Comparison of ENCODE assay signal across 18 cellular contexts in genomic region chr14:86243158-86243557, GRCh38.
DNase-seq lines count a peak whose midpoint lies in the region; ATAC-seq and TF ChIP-seq lines count a peak whose summit lies in the region.
"Had no signal": no experiment of that assay in that cellular context is flagged by ENCODE, and none has a peak within 500 bp of the region (broad histone marks: within the 10 kb centered on the region; RNA-seq: fewer than 3 reads in every experiment).

No MANE protein-coding gene starts in this region.

- H3K4me1 ChIP-seq in testis: no peaks in the 10 kb centered on the region
- H3K4me1 ChIP-seq: uterus had no signal

- no peak for TF ChIP-seq CTCF in testis (IDR thresholded peaks at IDR 0.05)

- peak; percentile 61 for DNase-seq in SIG-M5 treated with dmso at 0.1 percent for 504 hours (lab: John Stamatoyannopoulos, UW; ENCODE audit: unreplicated experiment)
- no peak for DNase-seq in NCI-H2107 (lab: John Stamatoyannopoulos, UW)
- no peak for DNase-seq in effector CD8-positive, alpha-beta T cell (lab: John Stamatoyannopoulos, UW)
- no peak for DNase-seq in NCI-H226
- no peak for DNase-seq in testis
- DNase-seq: activated CD4-positive, alpha-beta T cell treated with anti-CD3 and anti-CD28 coated beads, Interleukin-2, amount 10 ng/mL, durations not matched to agents 24 days and 14 days; activated naive CD8-positive, alpha-beta T cell treated with anti-CD3 and anti-CD28 coated beads, Interleukin-2, amount 10 ng/mL, durations not matched to agents 7 days and 5 days; activated T-cell treated with anti-CD3 and anti-CD28 coated beads, Interleukin-2, amount 50 U/mL, for 48 hours; caudate nucleus; hypothalamus; NCI-H2029 treated with DMSO at 0.1 percent for 48 hours; NCI-H774; T1000; uterus had no signal

- ATAC-seq in GM18868 (IDR thresholded peaks at IDR 0.05; ENCODE audit: unreplicated experiment) (peak; percentile 99), HG02798 (IDR thresholded peaks at IDR 0.05; ENCODE audit: poor library complexity, unreplicated experiment) (peak; percentile 38), HG03469 (IDR thresholded peaks at IDR 0.05; ENCODE audit: unreplicated experiment) (peak; percentile 95)

- intact Hi-C loops in testis (cut with DNase I; ENCODE audit: low total_unique reads): no loop called here

- no peaks in the 10 kb centered on the region for H3K27me3 ChIP-seq in testis
- H3K27me3 ChIP-seq: uterus had no signal

- H3K27ac ChIP-seq in testis: no peak overlapping the region
- H3K27ac ChIP-seq: uterus had no signal

- no peak overlapping the region for H3K4me3 ChIP-seq in testis
- H3K4me3 ChIP-seq: smooth muscle cell, uterus had no signal

- H3K9me3 ChIP-seq in testis: no peaks in the 10 kb centered on the region
- H3K9me3 ChIP-seq: uterus had no signal

- no peaks in the 10 kb centered on the region for H3K36me3 ChIP-seq in testis (ENCODE audit: low read depth, missing control alignments)
- H3K36me3 ChIP-seq: uterus had no signal

- no peak for TF ChIP-seq POLR2A in testis (IDR thresholded peaks at IDR 0.05)

Comparison
In these comparisons a context has a peak if more than half of its experiments do, and no peak if none do; other contexts are left out.
1. ATAC-seq: peak in every context shown above with its lines; median percentile 99 in GM18868; 95 in HG03469; 38 in HG02798.